Comparison of ENCODE assay signal across 24 cellular contexts in genomic region chr1:211924256-211924655, GRCh38.
"Had no signal": no experiment of that assay in that cellular context is flagged by ENCODE, and none has a peak within 500 bp of the region (broad histone marks: within the 10 kb centered on the region; RNA-seq: fewer than 3 reads in every experiment).

No MANE protein-coding gene starts in this region.

- H2AFZ ChIP-seq: hepatocyte, neural progenitor cell had no signal

- H3K27ac ChIP-seq: left ventricle myocardium inferior, neural progenitor cell, ovary, right atrium auricular region, skin epidermis, stomach, testis, thyroid gland, transverse colon, upper lobe of left lung had no signal

- H3K79me2 ChIP-seq: hepatocyte had no signal

- H3K4me2 ChIP-seq: hepatocyte, neural progenitor cell had no signal

- H3K9ac ChIP-seq: neural progenitor cell had no signal

- H3K36me3 ChIP-seq: left ventricle myocardium inferior, neural progenitor cell, ovary, right atrium auricular region, stomach, thyroid gland, transverse colon, upper lobe of left lung had no signal

- H3K4me3 ChIP-seq: hepatocyte, left ventricle myocardium inferior, lung, neural progenitor cell, ovary, right atrium auricular region, skin epidermis, stomach, testis, thyroid gland, transverse colon, upper lobe of left lung had no signal

- DNase-seq: islet precursor cell; left ventricle myocardium inferior; mesendoderm; naive B cell; natural killer cell; nephron progenitor cell; ovary; stimulated activated CD4-positive, alpha-beta T cell treated with anti-CD3 and anti-CD28 coated beads, Interleukin-12 subunit alpha, Interleukin-12 subunit beta, amount 100 ng/mL, for 4 hours; stimulated activated CD4-positive, alpha-beta T cell treated with anti-CD3 and anti-CD28 coated beads, Interleukin-15, amount 100 ng/mL, for 24 hours; stimulated activated CD4-positive, alpha-beta T cell treated with anti-CD3 and anti-CD28 coated beads, Interleukin-2, amount 100 ng/mL, for 24 hours; stimulated activated CD4-positive, alpha-beta T cell treated with anti-CD3 and anti-CD28 coated beads, Interleukin-4, amount 100 ng/mL, for 1 hour; stimulated activated naive B cell treated with anti-CD40 and anti-IgM and Interleukin-4, amounts not matched to agents 10 μg/mL and 1 μg/mL and 100 μg/mL, for 72 hours; stimulated activated naive CD8-positive, alpha-beta T cell treated with anti-CD3 and anti-CD28 coated beads, Interleukin-15, Interleukin-2, amounts not matched to agents 100 U/mL and 50 U/mL, for 24 hours; stomach; testis; thyroid gland; transverse colon had no signal

- H3K27me3 ChIP-seq: hepatocyte, neural progenitor cell, ovary, right atrium auricular region, stomach, testis, thyroid gland, transverse colon, upper lobe of left lung had no signal

- H3K9me3 ChIP-seq: left ventricle myocardium inferior, ovary, right atrium auricular region, stomach, testis, thyroid gland, transverse colon, upper lobe of left lung had no signal

- ATAC-seq: sciatic nerve; stimulated activated naive B cell treated with anti-CD40 and anti-IgM and Interleukin-4, amounts not matched to agents 10 μg/mL and 1 μg/mL and 100 μg/mL, for 72 hours had no signal
